11 cellular contexts compared by ENCODE assay signal in the genomic region with DNA sequence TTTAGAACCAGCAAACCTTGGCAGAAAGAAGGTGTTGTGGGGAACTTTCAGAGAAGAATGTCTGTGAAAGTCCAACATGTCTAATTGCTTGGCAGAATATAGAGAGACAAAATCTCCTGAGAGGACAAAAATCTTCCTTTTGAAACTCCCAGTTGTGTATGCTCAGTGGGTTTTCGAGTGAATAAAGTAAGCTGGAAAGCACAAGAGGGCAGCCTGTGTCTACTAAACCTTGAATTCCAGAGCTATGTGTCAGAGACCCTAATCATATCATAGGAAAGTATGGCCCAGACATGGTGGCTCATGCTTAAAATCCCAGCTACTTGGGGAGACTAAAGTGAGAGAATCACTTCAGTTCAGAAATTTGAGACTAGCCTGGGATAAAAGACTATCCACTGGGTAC.
A peak's percentile ranks its signal among the peaks of the same experiment; 100 is the strongest.
DNase-seq lines count a peak whose midpoint lies in the region; ATAC-seq and TF ChIP-seq lines count a peak whose summit lies in the region.
"Had no signal": no experiment of that assay in that cellular context is flagged by ENCODE, and none has a peak within 500 bp of the region (broad histone marks: within the 10 kb centered on the region; RNA-seq: fewer than 3 reads in every experiment).

No MANE protein-coding gene starts in this region.

- WGBS in suprapubic skin, result 30% methylated on average over 1 of the region's 1 CpG

- no peaks in the 10 kb centered on the region for H3K9me3 Mint-ChIP-seq in GM23338

- H3K4me3 Mint-ChIP-seq in GM23338, result no peak overlapping the region

- H3K4me1 Mint-ChIP-seq in GM23338, result no peaks in the 10 kb centered on the region

- DNase-seq in GM23338 (ENCODE audit: low spot score), result peak; percentile 4
- DNase-seq in RPMI7951 (ENCODE audit: low read depth), result peak; percentile 36
- DNase-seq in fibroblast of gingiva (ENCODE audit: low read depth), result peak; percentile 25
- peak; percentile 66 for DNase-seq in renal cortical epithelial cell (ENCODE audit: low read depth)
- DNase-seq in cortex of kidney (lab: John Stamatoyannopoulos, UW), result no peak
- no peak for DNase-seq in suprapubic skin (ENCODE audit: low spot score in 2 of 2)

- TF ChIP-seq EP300 in suprapubic skin (IDR thresholded peaks at IDR 0.05), result no peak

- ATAC-seq in GM23338 (no peak), HG03135 (IDR thresholded peaks at IDR 0.05; ENCODE audit: unreplicated experiment) (no peak), GM18907 (IDR thresholded peaks at IDR 0.05; ENCODE audit: unreplicated experiment) (no peak)

- no peaks in the 10 kb centered on the region for H3K9me2 ChIP-seq in GM23338 (ENCODE audit: insufficient read depth)

- H3K79me2 ChIP-seq in GM23338 (replicated peaks; ENCODE audit: insufficient read depth), result no peaks in the 10 kb centered on the region
- H3K79me2 ChIP-seq: parathyroid adenoma had no signal

- H3K9me3 ChIP-seq in suprapubic skin, result no peaks in the 10 kb centered on the region

- H3K27ac ChIP-seq in GM23338 (ENCODE audit: low read depth) (no peak overlapping the region), suprapubic skin (no peak overlapping the region)
- H3K27ac ChIP-seq: coronary artery, parathyroid adenoma, SK-N-MC had no signal

- TF ChIP-seq CTCF in GM23338 (conservative IDR thresholded peaks at IDR 0.05; ENCODE audit: low read depth in 2 of 2) (peak; percentile 14 to 39; a peak in 2 of 4 replicates), suprapubic skin (IDR thresholded peaks at IDR 0.05) (no peak)

- TF ChIP-seq POLR2A in suprapubic skin (IDR thresholded peaks at IDR 0.05), result no peak

- H3K4me3 ChIP-seq in GM23338, result no peak overlapping the region
- H3K4me3 ChIP-seq in suprapubic skin, result no peak overlapping the region
- H3K4me3 ChIP-seq: coronary artery, SK-N-MC had no signal

- no peaks in the 10 kb centered on the region for H3K27me3 ChIP-seq in GM23338 (ENCODE audit: insufficient read depth)
- no peaks in the 10 kb centered on the region for H3K27me3 ChIP-seq in suprapubic skin

- H3K4me1 ChIP-seq in GM23338 (ENCODE audit: insufficient read depth), result no peaks in the 10 kb centered on the region
- no peaks in the 10 kb centered on the region for H3K4me1 ChIP-seq in suprapubic skin
- H3K4me1 ChIP-seq: parathyroid adenoma had no signal

- no peak overlapping the region for H2AFZ ChIP-seq in GM23338
- H2AFZ ChIP-seq: parathyroid adenoma had no signal

- no peaks in the 10 kb centered on the region for H3K36me3 Mint-ChIP-seq in GM23338 (ENCODE audit: low read depth)

- H3K4me2 ChIP-seq in GM23338, result no peak overlapping the region

- no peaks in the 10 kb centered on the region for H4K20me1 ChIP-seq in GM23338 (replicated peaks; ENCODE audit: insufficient read depth)

- no peaks in the 10 kb centered on the region for H3K27me3 Mint-ChIP-seq in GM23338 (ENCODE audit: insufficient read depth, low read depth, poor library complexity)

- no peak overlapping the region for H3K27ac Mint-ChIP-seq in GM23338

- H3K36me3 ChIP-seq in GM23338 (ENCODE audit: insufficient read depth) (no peaks in the 10 kb centered on the region), suprapubic skin (no peaks in the 10 kb centered on the region)

- no peaks in the 10 kb centered on the region for H3F3A ChIP-seq in GM23338 (replicated peaks; ENCODE audit: low read depth)

TF ChIP-seq in GM23338, 12 proteins besides CTCF, POLR2A, EP300 and RAD21 (continues in another document):
- TF ChIP-seq EZH2phosphoT487 (IDR thresholded peaks at IDR 0.05; ENCODE audit: unreplicated experiment) (no peak), POLR2AphosphoS5 (IDR thresholded peaks at IDR 0.05; ENCODE audit: low read depth) (no peak)
- TF ChIP-seq, protein P1, sequence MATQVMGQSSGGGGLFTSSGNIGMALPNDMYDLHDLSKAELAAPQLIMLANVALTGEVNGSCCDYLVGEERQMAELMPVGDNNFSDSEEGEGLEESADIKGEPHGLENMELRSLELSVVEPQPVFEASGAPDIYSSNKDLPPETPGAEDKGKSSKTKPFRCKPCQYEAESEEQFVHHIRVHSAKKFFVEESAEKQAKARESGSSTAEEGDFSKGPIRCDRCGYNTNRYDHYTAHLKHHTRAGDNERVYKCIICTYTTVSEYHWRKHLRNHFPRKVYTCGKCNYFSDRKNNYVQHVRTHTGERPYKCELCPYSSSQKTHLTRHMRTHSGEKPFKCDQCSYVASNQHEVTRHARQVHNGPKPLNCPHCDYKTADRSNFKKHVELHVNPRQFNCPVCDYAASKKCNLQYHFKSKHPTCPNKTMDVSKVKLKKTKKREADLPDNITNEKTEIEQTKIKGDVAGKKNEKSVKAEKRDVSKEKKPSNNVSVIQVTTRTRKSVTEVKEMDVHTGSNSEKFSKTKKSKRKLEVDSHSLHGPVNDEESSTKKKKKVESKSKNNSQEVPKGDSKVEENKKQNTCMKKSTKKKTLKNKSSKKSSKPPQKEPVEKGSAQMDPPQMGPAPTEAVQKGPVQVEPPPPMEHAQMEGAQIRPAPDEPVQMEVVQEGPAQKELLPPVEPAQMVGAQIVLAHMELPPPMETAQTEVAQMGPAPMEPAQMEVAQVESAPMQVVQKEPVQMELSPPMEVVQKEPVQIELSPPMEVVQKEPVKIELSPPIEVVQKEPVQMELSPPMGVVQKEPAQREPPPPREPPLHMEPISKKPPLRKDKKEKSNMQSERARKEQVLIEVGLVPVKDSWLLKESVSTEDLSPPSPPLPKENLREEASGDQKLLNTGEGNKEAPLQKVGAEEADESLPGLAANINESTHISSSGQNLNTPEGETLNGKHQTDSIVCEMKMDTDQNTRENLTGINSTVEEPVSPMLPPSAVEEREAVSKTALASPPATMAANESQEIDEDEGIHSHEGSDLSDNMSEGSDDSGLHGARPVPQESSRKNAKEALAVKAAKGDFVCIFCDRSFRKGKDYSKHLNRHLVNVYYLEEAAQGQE (IDR thresholded peaks at IDR 0.05; ENCODE audit: unreplicated experiment), result no peak
- TF ChIP-seq, protein P2, sequence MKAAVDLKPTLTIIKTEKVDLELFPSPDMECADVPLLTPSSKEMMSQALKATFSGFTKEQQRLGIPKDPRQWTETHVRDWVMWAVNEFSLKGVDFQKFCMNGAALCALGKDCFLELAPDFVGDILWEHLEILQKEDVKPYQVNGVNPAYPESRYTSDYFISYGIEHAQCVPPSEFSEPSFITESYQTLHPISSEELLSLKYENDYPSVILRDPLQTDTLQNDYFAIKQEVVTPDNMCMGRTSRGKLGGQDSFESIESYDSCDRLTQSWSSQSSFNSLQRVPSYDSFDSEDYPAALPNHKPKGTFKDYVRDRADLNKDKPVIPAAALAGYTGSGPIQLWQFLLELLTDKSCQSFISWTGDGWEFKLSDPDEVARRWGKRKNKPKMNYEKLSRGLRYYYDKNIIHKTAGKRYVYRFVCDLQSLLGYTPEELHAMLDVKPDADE (IDR thresholded peaks at IDR 0.05), result no peak
- TF ChIP-seq, protein P3, sequence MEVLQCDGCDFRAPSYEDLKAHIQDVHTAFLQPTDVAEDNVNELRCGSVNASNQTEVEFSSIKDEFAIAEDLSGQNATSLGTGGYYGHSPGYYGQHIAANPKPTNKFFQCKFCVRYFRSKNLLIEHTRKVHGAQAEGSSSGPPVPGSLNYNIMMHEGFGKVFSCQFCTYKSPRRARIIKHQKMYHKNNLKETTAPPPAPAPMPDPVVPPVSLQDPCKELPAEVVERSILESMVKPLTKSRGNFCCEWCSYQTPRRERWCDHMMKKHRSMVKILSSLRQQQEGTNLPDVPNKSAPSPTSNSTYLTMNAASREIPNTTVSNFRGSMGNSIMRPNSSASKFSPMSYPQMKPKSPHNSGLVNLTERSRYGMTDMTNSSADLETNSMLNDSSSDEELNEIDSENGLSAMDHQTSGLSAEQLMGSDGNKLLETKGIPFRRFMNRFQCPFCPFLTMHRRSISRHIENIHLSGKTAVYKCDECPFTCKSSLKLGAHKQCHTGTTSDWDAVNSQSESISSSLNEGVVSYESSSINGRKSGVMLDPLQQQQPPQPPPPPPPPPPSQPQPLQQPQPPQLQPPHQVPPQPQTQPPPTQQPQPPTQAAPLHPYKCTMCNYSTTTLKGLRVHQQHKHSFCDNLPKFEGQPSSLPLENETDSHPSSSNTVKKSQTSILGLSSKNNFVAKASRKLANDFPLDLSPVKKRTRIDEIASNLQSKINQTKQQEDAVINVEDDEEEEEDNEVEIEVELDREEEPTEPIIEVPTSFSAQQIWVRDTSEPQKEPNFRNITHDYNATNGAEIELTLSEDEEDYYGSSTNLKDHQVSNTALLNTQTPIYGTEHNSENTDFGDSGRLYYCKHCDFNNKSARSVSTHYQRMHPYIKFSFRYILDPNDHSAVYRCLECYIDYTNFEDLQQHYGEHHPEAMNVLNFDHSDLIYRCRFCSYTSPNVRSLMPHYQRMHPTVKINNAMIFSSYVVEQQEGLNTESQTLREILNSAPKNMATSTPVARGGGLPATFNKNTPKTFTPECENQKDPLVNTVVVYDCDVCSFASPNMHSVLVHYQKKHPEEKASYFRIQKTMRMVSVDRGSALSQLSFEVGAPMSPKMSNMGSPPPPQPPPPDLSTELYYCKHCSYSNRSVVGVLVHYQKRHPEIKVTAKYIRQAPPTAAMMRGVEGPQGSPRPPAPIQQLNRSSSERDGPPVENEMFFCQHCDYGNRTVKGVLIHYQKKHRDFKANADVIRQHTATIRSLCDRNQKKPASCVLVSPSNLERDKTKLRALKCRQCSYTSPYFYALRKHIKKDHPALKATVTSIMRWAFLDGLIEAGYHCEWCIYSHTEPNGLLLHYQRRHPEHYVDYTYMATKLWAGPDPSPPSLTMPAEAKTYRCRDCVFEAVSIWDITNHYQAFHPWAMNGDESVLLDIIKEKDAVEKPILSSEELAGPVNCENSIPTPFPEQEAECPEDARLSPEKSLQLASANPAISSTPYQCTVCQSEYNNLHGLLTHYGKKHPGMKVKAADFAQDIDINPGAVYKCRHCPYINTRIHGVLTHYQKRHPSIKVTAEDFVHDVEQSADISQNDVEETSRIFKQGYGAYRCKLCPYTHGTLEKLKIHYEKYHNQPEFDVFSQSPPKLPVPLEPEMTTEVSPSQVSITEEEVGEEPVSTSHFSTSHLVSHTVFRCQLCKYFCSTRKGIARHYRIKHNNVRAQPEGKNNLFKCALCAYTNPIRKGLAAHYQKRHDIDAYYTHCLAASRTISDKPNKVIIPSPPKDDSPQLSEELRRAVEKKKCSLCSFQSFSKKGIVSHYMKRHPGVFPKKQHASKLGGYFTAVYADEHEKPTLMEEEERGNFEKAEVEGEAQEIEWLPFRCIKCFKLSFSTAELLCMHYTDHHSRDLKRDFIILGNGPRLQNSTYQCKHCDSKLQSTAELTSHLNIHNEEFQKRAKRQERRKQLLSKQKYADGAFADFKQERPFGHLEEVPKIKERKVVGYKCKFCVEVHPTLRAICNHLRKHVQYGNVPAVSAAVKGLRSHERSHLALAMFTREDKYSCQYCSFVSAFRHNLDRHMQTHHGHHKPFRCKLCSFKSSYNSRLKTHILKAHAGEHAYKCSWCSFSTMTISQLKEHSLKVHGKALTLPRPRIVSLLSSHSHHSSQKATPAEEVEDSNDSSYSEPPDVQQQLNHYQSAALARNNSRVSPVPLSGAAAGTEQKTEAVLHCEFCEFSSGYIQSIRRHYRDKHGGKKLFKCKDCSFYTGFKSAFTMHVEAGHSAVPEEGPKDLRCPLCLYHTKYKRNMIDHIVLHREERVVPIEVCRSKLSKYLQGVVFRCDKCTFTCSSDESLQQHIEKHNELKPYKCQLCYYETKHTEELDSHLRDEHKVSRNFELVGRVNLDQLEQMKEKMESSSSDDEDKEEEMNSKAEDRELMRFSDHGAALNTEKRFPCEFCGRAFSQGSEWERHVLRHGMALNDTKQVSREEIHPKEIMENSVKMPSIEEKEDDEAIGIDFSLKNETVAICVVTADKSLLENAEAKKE (CRISPR knock-in tag; IDR thresholded peaks at IDR 0.05), result no peak

Comparison
In these comparisons a context has a peak if more than half of its experiments do, and no peak if none do; other contexts are left out.
1. DNase-seq: peak in GM23338 (single experiment), RPMI7951 (single experiment), fibroblast of gingiva (single experiment) and renal cortical epithelial cell (single experiment); none in cortex of kidney (single experiment) and suprapubic skin (0 of 2).
2. CTCF ChIP-seq: peak in GM23338 (2 of 2); none in suprapubic skin (0 of 2).